3 cellular contexts compared by ENCODE assay signal in genomic region chr7:76222839-76223238, GRCh38.
A peak's percentile ranks its signal among the peaks of the same experiment; 100 is the strongest.
TF ChIP-seq lines count a peak whose summit lies in the region.

No MANE protein-coding gene starts in this region.

TF ChIP-seq in GM23338, 12 proteins besides CTCF, POLR2A, EP300 and RAD21 (continues in another document):
- no peak for TF ChIP-seq REST (IDR thresholded peaks at IDR 0.05; ENCODE audit: unreplicated experiment)

TF ChIP-seq in HCT116, 20 proteins besides CTCF, POLR2A, EP300 and RAD21:
- TF ChIP-seq CBX3 (IDR thresholded peaks at IDR 0.05; ENCODE audit: low read depth): no peak
- no peak for TF ChIP-seq SIN3A (IDR thresholded peaks at IDR 0.05; ENCODE audit: low read depth)
- TF ChIP-seq SP1 (IDR thresholded peaks at IDR 0.05; ENCODE audit: low read depth): no peak
- TF ChIP-seq JUND (IDR thresholded peaks at IDR 0.05): no peak
- TF ChIP-seq TCF7L2 (IDR thresholded peaks at IDR 0.05; ENCODE audit: borderline replicate concordance, extremely low read depth, insufficient read depth, insufficient read length): no peak
- TF ChIP-seq REST (IDR thresholded peaks at IDR 0.05; ENCODE audit: low read depth): no peak
- TF ChIP-seq EZH2 (IDR thresholded peaks at IDR 0.05): no peak
- no peak for TF ChIP-seq MAX (IDR thresholded peaks at IDR 0.05)
- TF ChIP-seq YY1 (IDR thresholded peaks at IDR 0.05; ENCODE audit: extremely low read depth, insufficient replicate concordance, low read depth, low read length): no peak
- TF ChIP-seq ZNF274 (IDR thresholded peaks at IDR 0.05; ENCODE audit: low read depth, low read length): no peak
- no peak for TF ChIP-seq FOSL1 (IDR thresholded peaks at IDR 0.05; ENCODE audit: low read depth)
- TF ChIP-seq ATF3 (IDR thresholded peaks at IDR 0.05): no peak
- TF ChIP-seq ZBTB33 (IDR thresholded peaks at IDR 0.05; ENCODE audit: extremely low read depth, insufficient replicate concordance, low read length): no peak
- TF ChIP-seq POLR2AphosphoS5 (IDR thresholded peaks at IDR 0.05; ENCODE audit: low read depth, low read length): no peak
- no peak for TF ChIP-seq EZH2phosphoT487 (IDR thresholded peaks at IDR 0.05; ENCODE audit: borderline replicate concordance)
- TF ChIP-seq ELF1 (IDR thresholded peaks at IDR 0.05; ENCODE audit: borderline replicate concordance, low read depth): no peak
- no peak for TF ChIP-seq ZFX (IDR thresholded peaks at IDR 0.05)
- no peak for TF ChIP-seq SRF (IDR thresholded peaks at IDR 0.05; ENCODE audit: low read depth)

TF ChIP-seq in K562, 482 proteins besides CTCF, POLR2A, EP300 and RAD21:
- peak; percentile 56 for TF ChIP-seq ZFP36 (IDR thresholded peaks at IDR 0.05; ENCODE audit: low read depth, low read length, partially characterized antibody)
- no peak for TF ChIP-seq POU5F1 (IDR thresholded peaks at IDR 0.05; ENCODE audit: borderline replicate concordance, low read depth, low read length, partially characterized antibody)
- TF ChIP-seq MECOM (CRISPR knock-in tag; IDR thresholded peaks at IDR 0.05): no peak
- no peak for TF ChIP-seq ZNF717 (CRISPR knock-in tag; IDR thresholded peaks at IDR 0.05)
- no peak for TF ChIP-seq SMARCE1 (IDR thresholded peaks at IDR 0.05)
